In the genomic region with DNA sequence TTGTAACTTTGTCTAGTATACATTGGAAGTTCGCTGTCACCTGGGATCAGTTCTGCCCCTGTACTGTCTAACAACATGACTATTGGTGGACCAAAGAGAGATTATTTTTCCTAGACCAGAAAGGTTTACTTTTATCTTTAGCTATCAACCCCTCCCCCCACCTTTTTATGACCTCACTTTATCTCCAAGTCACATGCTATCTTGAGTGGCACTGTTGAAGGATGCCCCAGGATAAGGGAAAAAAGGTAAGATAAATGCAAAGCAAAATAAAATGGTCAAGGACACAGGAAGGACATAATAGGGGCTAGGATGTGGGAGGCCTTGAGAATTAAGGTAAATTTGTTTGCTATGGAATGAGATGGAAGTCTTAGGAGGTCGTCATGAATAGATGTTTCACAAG, we compare ENCODE assay signal across 1 cellular context.
TF ChIP-seq lines count a peak whose summit lies in the region.

No MANE protein-coding gene starts in this region.

TF ChIP-seq in K562, 482 proteins besides CTCF, POLR2A, EP300 and RAD21 (continued from another document and continues in another):
- TF ChIP-seq, protein P1, sequence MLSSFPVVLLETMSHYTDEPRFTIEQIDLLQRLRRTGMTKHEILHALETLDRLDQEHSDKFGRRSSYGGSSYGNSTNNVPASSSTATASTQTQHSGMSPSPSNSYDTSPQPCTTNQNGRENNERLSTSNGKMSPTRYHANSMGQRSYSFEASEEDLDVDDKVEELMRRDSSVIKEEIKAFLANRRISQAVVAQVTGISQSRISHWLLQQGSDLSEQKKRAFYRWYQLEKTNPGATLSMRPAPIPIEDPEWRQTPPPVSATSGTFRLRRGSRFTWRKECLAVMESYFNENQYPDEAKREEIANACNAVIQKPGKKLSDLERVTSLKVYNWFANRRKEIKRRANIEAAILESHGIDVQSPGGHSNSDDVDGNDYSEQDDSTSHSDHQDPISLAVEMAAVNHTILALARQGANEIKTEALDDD (IDR thresholded peaks at IDR 0.05) = peak; percentile 50; the same call in 1 of the 2 replicates
- no peak for TF ChIP-seq ZC3H11A (IDR thresholded peaks at IDR 0.05; ENCODE audit: low read depth, low read length)
- peak; percentile 69 for TF ChIP-seq CBFA2T3 (IDR thresholded peaks at IDR 0.05)
- no peak for TF ChIP-seq ZNF583 (CRISPR knock-in tag; IDR thresholded peaks at IDR 0.05)
- no peak for TF ChIP-seq NR2F6 (CRISPR knock-in tag; IDR thresholded peaks at IDR 0.05)
- TF ChIP-seq SIRT6 (IDR thresholded peaks at IDR 0.05; ENCODE audit: low read depth, low read length) = no peak
- no peak for TF ChIP-seq MYNN (IDR thresholded peaks at IDR 0.05)
- TF ChIP-seq MYNN (CRISPR knock-in tag; IDR thresholded peaks at IDR 0.05) = no peak
- TF ChIP-seq ZNF431 (CRISPR knock-in tag; IDR thresholded peaks at IDR 0.05) = no peak
- no peak for TF ChIP-seq ZNF232 (CRISPR knock-in tag; IDR thresholded peaks at IDR 0.05)
- no peak for TF ChIP-seq CEBPG (CRISPR knock-in tag; IDR thresholded peaks at IDR 0.05)
- no peak for TF ChIP-seq CEBPG (tag; conservative IDR thresholded peaks at IDR 0.05 in 1 of 2, IDR thresholded peaks at IDR 0.05 in 1 of 2)
- TF ChIP-seq, protein P2, sequence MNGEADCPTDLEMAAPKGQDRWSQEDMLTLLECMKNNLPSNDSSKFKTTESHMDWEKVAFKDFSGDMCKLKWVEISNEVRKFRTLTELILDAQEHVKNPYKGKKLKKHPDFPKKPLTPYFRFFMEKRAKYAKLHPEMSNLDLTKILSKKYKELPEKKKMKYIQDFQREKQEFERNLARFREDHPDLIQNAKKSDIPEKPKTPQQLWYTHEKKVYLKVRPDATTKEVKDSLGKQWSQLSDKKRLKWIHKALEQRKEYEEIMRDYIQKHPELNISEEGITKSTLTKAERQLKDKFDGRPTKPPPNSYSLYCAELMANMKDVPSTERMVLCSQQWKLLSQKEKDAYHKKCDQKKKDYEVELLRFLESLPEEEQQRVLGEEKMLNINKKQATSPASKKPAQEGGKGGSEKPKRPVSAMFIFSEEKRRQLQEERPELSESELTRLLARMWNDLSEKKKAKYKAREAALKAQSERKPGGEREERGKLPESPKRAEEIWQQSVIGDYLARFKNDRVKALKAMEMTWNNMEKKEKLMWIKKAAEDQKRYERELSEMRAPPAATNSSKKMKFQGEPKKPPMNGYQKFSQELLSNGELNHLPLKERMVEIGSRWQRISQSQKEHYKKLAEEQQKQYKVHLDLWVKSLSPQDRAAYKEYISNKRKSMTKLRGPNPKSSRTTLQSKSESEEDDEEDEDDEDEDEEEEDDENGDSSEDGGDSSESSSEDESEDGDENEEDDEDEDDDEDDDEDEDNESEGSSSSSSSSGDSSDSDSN (IDR thresholded peaks at IDR 0.05; ENCODE audit: borderline replicate concordance in 1 of 2, low read depth in 2 of 2, low read length in 2 of 2) = no peak
- no peak for TF ChIP-seq C11orf30 (IDR thresholded peaks at IDR 0.05; ENCODE audit: low read depth)
- 0 out of 2 replicates have a peak, but pooled peaks have one; percentile 20 for TF ChIP-seq NCOR1 (IDR thresholded peaks at IDR 0.05)
- no peak for TF ChIP-seq HDGF (IDR thresholded peaks at IDR 0.05)
- no peak for TF ChIP-seq LCOR (CRISPR knock-in tag; IDR thresholded peaks at IDR 0.05)
- TF ChIP-seq, protein P3, sequence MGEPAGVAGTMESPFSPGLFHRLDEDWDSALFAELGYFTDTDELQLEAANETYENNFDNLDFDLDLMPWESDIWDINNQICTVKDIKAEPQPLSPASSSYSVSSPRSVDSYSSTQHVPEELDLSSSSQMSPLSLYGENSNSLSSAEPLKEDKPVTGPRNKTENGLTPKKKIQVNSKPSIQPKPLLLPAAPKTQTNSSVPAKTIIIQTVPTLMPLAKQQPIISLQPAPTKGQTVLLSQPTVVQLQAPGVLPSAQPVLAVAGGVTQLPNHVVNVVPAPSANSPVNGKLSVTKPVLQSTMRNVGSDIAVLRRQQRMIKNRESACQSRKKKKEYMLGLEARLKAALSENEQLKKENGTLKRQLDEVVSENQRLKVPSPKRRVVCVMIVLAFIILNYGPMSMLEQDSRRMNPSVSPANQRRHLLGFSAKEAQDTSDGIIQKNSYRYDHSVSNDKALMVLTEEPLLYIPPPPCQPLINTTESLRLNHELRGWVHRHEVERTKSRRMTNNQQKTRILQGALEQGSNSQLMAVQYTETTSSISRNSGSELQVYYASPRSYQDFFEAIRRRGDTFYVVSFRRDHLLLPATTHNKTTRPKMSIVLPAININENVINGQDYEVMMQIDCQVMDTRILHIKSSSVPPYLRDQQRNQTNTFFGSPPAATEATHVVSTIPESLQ (CRISPR knock-in tag; IDR thresholded peaks at IDR 0.05) = no peak
- peak; percentile 32; the same call in 1 of the 2 replicates for TF ChIP-seq SMARCE1 (IDR thresholded peaks at IDR 0.05)
- TF ChIP-seq HMG20A (CRISPR knock-in tag; conservative IDR thresholded peaks at IDR 0.05) = no peak
- no peak for TF ChIP-seq TFAM (CRISPR knock-in tag; conservative IDR thresholded peaks at IDR 0.05)
- no peak for TF ChIP-seq ZNF57 (CRISPR knock-in tag; IDR thresholded peaks at IDR 0.05)
- no peak for TF ChIP-seq NFATC3 (IDR thresholded peaks at IDR 0.05)
- TF ChIP-seq FOSL1 (tag; conservative IDR thresholded peaks at IDR 0.05) = no peak
- TF ChIP-seq TCFL5 (CRISPR knock-in tag; conservative IDR thresholded peaks at IDR 0.05) = no peak
- TF ChIP-seq, protein P4, sequence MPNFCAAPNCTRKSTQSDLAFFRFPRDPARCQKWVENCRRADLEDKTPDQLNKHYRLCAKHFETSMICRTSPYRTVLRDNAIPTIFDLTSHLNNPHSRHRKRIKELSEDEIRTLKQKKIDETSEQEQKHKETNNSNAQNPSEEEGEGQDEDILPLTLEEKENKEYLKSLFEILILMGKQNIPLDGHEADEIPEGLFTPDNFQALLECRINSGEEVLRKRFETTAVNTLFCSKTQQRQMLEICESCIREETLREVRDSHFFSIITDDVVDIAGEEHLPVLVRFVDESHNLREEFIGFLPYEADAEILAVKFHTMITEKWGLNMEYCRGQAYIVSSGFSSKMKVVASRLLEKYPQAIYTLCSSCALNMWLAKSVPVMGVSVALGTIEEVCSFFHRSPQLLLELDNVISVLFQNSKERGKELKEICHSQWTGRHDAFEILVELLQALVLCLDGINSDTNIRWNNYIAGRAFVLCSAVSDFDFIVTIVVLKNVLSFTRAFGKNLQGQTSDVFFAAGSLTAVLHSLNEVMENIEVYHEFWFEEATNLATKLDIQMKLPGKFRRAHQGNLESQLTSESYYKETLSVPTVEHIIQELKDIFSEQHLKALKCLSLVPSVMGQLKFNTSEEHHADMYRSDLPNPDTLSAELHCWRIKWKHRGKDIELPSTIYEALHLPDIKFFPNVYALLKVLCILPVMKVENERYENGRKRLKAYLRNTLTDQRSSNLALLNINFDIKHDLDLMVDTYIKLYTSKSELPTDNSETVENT (CRISPR knock-in tag; IDR thresholded peaks at IDR 0.05) = no peak
- TF ChIP-seq, protein P5, sequence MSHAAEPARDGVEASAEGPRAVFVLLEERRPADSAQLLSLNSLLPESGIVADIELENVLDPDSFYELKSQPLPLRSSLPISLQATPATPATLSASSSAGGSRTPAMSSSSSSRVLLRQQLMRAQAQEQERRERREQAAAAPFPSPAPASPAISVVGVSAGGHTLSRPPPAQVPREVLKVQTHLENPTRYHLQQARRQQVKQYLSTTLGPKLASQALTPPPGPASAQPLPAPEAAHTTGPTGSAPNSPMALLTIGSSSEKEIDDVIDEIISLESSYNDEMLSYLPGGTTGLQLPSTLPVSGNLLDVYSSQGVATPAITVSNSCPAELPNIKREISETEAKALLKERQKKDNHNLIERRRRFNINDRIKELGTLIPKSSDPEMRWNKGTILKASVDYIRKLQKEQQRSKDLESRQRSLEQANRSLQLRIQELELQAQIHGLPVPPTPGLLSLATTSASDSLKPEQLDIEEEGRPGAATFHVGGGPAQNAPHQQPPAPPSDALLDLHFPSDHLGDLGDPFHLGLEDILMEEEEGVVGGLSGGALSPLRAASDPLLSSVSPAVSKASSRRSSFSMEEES (CRISPR knock-in tag; IDR thresholded peaks at IDR 0.05) = peak; percentile 20; the same call in 1 of the 2 replicates
- TF ChIP-seq TAF1 (IDR thresholded peaks at IDR 0.05; ENCODE audit: control insufficient read depth, extremely low read depth, insufficient read depth, low read length, severe bottlenecking) = no peak
- no peak for TF ChIP-seq RFX7 (CRISPR knock-in tag; IDR thresholded peaks at IDR 0.05)
- TF ChIP-seq, protein P6, sequence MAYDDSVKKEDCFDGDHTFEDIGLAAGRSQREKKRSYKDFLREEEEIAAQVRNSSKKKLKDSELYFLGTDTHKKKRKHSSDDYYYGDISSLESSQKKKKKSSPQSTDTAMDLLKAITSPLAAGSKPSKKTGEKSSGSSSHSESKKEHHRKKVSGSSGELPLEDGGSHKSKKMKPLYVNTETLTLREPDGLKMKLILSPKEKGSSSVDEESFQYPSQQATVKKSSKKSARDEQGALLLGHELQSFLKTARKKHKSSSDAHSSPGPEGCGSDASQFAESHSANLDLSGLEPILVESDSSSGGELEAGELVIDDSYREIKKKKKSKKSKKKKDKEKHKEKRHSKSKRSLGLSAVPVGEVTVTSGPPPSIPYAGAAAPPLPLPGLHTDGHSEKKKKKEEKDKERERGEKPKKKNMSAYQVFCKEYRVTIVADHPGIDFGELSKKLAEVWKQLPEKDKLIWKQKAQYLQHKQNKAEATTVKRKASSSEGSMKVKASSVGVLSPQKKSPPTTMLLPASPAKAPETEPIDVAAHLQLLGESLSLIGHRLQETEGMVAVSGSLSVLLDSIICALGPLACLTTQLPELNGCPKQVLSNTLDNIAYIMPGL (CRISPR knock-in tag; IDR thresholded peaks at IDR 0.05) = no peak
- TF ChIP-seq SMARCC2 (IDR thresholded peaks at IDR 0.05; ENCODE audit: low read depth) = no peak
- TF ChIP-seq CCNT2 (IDR thresholded peaks at IDR 0.05; ENCODE audit: borderline replicate concordance, extremely low read depth, insufficient read length, low read depth, low read length) = peak; percentile 23
- TF ChIP-seq ZNF79 (CRISPR knock-in tag; IDR thresholded peaks at IDR 0.05; ENCODE audit: low read depth) = no peak
- TF ChIP-seq RBM14 (IDR thresholded peaks at IDR 0.05; ENCODE audit: borderline replicate concordance, insufficient read depth, low read depth, low read length) = no peak
- TF ChIP-seq MEIS2 (IDR thresholded peaks at IDR 0.05; ENCODE audit: partially characterized antibody) = peak; percentile 70
- TF ChIP-seq CTBP1 (IDR thresholded peaks at IDR 0.05; ENCODE audit: borderline replicate concordance) = peak; percentile 24; the same call in 1 of the 2 replicates
- TF ChIP-seq, protein P7, sequence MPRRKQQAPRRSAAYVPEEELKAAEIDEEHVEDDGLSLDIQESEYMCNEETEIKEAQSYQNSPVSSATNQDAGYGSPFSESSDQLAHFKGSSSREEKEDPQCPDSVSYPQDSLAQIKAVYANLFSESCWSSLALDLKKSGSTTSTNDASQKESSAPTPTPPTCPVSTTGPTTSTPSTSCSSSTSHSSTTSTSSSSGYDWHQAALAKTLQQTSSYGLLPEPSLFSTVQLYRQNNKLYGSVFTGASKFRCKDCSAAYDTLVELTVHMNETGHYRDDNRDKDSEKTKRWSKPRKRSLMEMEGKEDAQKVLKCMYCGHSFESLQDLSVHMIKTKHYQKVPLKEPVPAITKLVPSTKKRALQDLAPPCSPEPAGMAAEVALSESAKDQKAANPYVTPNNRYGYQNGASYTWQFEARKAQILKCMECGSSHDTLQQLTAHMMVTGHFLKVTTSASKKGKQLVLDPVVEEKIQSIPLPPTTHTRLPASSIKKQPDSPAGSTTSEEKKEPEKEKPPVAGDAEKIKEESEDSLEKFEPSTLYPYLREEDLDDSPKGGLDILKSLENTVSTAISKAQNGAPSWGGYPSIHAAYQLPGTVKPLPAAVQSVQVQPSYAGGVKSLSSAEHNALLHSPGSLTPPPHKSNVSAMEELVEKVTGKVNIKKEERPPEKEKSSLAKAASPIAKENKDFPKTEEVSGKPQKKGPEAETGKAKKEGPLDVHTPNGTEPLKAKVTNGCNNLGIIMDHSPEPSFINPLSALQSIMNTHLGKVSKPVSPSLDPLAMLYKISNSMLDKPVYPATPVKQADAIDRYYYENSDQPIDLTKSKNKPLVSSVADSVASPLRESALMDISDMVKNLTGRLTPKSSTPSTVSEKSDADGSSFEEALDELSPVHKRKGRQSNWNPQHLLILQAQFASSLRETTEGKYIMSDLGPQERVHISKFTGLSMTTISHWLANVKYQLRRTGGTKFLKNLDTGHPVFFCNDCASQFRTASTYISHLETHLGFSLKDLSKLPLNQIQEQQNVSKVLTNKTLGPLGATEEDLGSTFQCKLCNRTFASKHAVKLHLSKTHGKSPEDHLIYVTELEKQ (CRISPR knock-in tag; IDR thresholded peaks at IDR 0.05) = no peak
- TF ChIP-seq, protein P8, sequence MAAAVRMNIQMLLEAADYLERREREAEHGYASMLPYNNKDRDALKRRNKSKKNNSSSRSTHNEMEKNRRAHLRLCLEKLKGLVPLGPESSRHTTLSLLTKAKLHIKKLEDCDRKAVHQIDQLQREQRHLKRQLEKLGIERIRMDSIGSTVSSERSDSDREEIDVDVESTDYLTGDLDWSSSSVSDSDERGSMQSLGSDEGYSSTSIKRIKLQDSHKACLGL (CRISPR knock-in tag; IDR thresholded peaks at IDR 0.05; ENCODE audit: borderline replicate concordance, poor library complexity, severe bottlenecking) = no peak
- no peak for TF ChIP-seq ZNF408 (CRISPR knock-in tag; IDR thresholded peaks at IDR 0.05; ENCODE audit: low read depth)
- TF ChIP-seq NRF1 (conservative IDR thresholded peaks at IDR 0.05 in 1 of 2, IDR thresholded peaks at IDR 0.05 in 1 of 2) = no peak
- no peak for TF ChIP-seq MYBL2 (IDR thresholded peaks at IDR 0.05; ENCODE audit: low read depth)
- no peak for TF ChIP-seq MYBL2 (CRISPR knock-in tag; IDR thresholded peaks at IDR 0.05; ENCODE audit: borderline replicate concordance)
- TF ChIP-seq, protein P9, sequence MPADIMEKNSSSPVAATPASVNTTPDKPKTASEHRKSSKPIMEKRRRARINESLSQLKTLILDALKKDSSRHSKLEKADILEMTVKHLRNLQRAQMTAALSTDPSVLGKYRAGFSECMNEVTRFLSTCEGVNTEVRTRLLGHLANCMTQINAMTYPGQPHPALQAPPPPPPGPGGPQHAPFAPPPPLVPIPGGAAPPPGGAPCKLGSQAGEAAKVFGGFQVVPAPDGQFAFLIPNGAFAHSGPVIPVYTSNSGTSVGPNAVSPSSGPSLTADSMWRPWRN (IDR thresholded peaks at IDR 0.05; ENCODE audit: low read depth) = no peak
- TF ChIP-seq POLR2G (IDR thresholded peaks at IDR 0.05; ENCODE audit: low read depth, low read length) = no peak
- TF ChIP-seq BRD4 (IDR thresholded peaks at IDR 0.05) = no peak
- TF ChIP-seq HDAC3 (IDR thresholded peaks at IDR 0.05; ENCODE audit: borderline replicate concordance, partially characterized antibody) = no peak
- TF ChIP-seq ZNF282 (CRISPR knock-in tag; IDR thresholded peaks at IDR 0.05) = no peak
